23 cellular contexts compared by ENCODE assay signal in genomic region chr7:82713506-82713905, GRCh38.
A peak's percentile ranks its signal among the peaks of the same experiment; 100 is the strongest.
DNase-seq lines count a peak whose midpoint lies in the region; ATAC-seq, FAIRE-seq and TF ChIP-seq lines count a peak whose summit lies in the region.
"Had no signal": no experiment of that assay in that cellular context is flagged by ENCODE, and none has a peak within 500 bp of the region (broad histone marks: within the 10 kb centered on the region; RNA-seq: fewer than 3 reads in every experiment).

No MANE protein-coding gene starts in this region.

- H3K27me3 ChIP-seq in body of pancreas (no peaks in the 10 kb centered on the region), keratinocyte (ENCODE audit: control insufficient read depth, extremely low read depth, insufficient read depth, low read length) (no peaks in the 10 kb centered on the region), MM.1S (replicated peaks; ENCODE audit: insufficient read depth, low read length) (no peaks in the 10 kb centered on the region)
- H3K27me3 ChIP-seq: BE2C; BLaER1 treated with 17β-estradiol and CSF1 and Interleukin-3, amounts not matched to agents 10 nM and 100 nM had no signal

- H3K79me2 ChIP-seq in keratinocyte (ENCODE audit: control insufficient read depth, insufficient read depth, low read length) (no peaks in the 10 kb centered on the region), MM.1S (ENCODE audit: low read length) (no peaks in the 10 kb centered on the region)

- no peaks in the 10 kb centered on the region for H3K36me3 ChIP-seq in body of pancreas (replicated peaks in 1 of 2; ENCODE audit: insufficient read depth in 1 of 2, low read depth in 2 of 2)
- H3K36me3 ChIP-seq in keratinocyte (ENCODE audit: control insufficient read depth in 2 of 2, extremely low read depth in 1 of 2, insufficient read depth in 2 of 2, low read length in 2 of 2): no peaks in the 10 kb centered on the region
- H3K36me3 ChIP-seq in MM.1S (replicated peaks; ENCODE audit: insufficient read depth, low read length): no peaks in the 10 kb centered on the region
- H3K36me3 ChIP-seq: BE2C; BLaER1 treated with 17β-estradiol and CSF1 and Interleukin-3, amounts not matched to agents 10 nM and 100 nM; HAP-1 had no signal

- dilution Hi-C loops in keratinocyte (cut with MboI; ENCODE audit: extremely low pct_ligation_motif_present, low sequenced_read_pairs): no loop called here

- FAIRE-seq in keratinocyte (lab: Jason Lieb, UNC): peak; percentile 17
- FAIRE-seq: A549, GM12891, H54 had no signal

- H3K4me3 ChIP-seq in body of pancreas: no peak overlapping the region
- H3K4me3 ChIP-seq in keratinocyte (ENCODE audit: control insufficient read depth in 2 of 3, extremely low read depth in 1 of 3, insufficient read depth in 2 of 3, low read depth in 1 of 3, low read length in 3 of 3): no peak overlapping the region
- no peak overlapping the region for H3K4me3 ChIP-seq in MM.1S (ENCODE audit: low read length)
- H3K4me3 ChIP-seq: A549; BLaER1 treated with 17β-estradiol and CSF1 and Interleukin-3, amounts not matched to agents 10 nM and 100 nM; HAP-1 had no signal

- no peak overlapping the region for H2AFZ ChIP-seq in keratinocyte (ENCODE audit: control insufficient read depth, low read length)
- no peak overlapping the region for H2AFZ ChIP-seq in MM.1S (ENCODE audit: low read length)

- 15 to 36% methylated on average over 2 of the region's 2 CpGs for WGBS in body of pancreas, 2 donors

- H3K4me1 ChIP-seq in body of pancreas: peaks cover 8% of the 10 kb centered on the region
- peaks cover 3% of the 10 kb centered on the region for H3K4me1 ChIP-seq in keratinocyte (ENCODE audit: control insufficient read depth, extremely low read depth, insufficient read depth, low read length)
- 0 out of 2 replicates have a peak, but pooled peaks cover 7% of the 10 kb centered on the region for H3K4me1 ChIP-seq in MM.1S (ENCODE audit: low read length)
- H3K4me1 ChIP-seq: A549; BLaER1 treated with 17β-estradiol and CSF1 and Interleukin-3, amounts not matched to agents 10 nM and 100 nM; HAP-1 had no signal

- no peaks in the 10 kb centered on the region for H3K9me1 ChIP-seq in keratinocyte (ENCODE audit: control insufficient read depth, extremely low read depth, insufficient read depth, low read length)

- H3K27ac ChIP-seq in body of pancreas: no peak overlapping the region
- H3K27ac ChIP-seq in keratinocyte (ENCODE audit: control insufficient read depth, insufficient read depth, low read length): no peak overlapping the region
- no peak overlapping the region for H3K27ac ChIP-seq in MM.1S (ENCODE audit: low read length)
- H3K27ac ChIP-seq: A549; BLaER1 treated with 17β-estradiol and CSF1 and Interleukin-3, amounts not matched to agents 10 nM and 100 nM had no signal

- intact Hi-C loops in body of pancreas (cut with DNase I): no loop called here

- H3K4me2 ChIP-seq in keratinocyte (ENCODE audit: control insufficient read depth, extremely low read depth, insufficient read depth, low read depth, low read length) (no peak overlapping the region), MM.1S (ENCODE audit: low read depth, low read length) (no peak overlapping the region)
- H3K4me2 ChIP-seq: A549; BLaER1 treated with 17β-estradiol and CSF1 and Interleukin-3, amounts not matched to agents 10 nM and 100 nM had no signal

- TF ChIP-seq POLR2A in body of pancreas (IDR thresholded peaks at IDR 0.05): no peak

- H4K20me1 ChIP-seq in keratinocyte (ENCODE audit: control insufficient read depth, extremely low read depth, insufficient read depth, low read length) (no peaks in the 10 kb centered on the region), MM.1S (ENCODE audit: insufficient read depth, low read length) (no peaks in the 10 kb centered on the region)
- H4K20me1 ChIP-seq: BLaER1 treated with 17β-estradiol and CSF1 and Interleukin-3, amounts not matched to agents 10 nM and 100 nM had no signal

- no peaks in the 10 kb centered on the region for H3K9me2 ChIP-seq in MM.1S (replicated peaks; ENCODE audit: insufficient read depth, low read length)

- H3F3A ChIP-seq in MM.1S (ENCODE audit: insufficient read depth, low read length): no peaks in the 10 kb centered on the region

- DNase-seq in HT-29 (ENCODE audit: low spot score) (peak; percentile 43), body of pancreas (no peak), keratinocyte (ENCODE audit: low read depth, low spot score) (no peak), NK-92 (lab: John Stamatoyannopoulos, UW; ENCODE audit: unreplicated experiment) (no peak), medulla oblongata (ENCODE audit: extremely low spot score) (no peak), MM.1S (no peak)
- DNase-seq in activated T-cell treated with anti-CD3 and anti-CD28 coated beads, Interleukin-2, amount 50 U/mL, for 1 hour: no peak
- DNase-seq: 8988T; ACHN; AML-193; BE2C; CD4-positive, alpha-beta T cell; CD8-positive, alpha-beta memory T cell; DMS53; DMS79 treated with DMSO at 0.1 percent for 48 hours; GF-D8; GOT3; HFFc6 had no signal

- ATAC-seq in body of pancreas: peak; percentile 42
- ATAC-seq: A549 had no signal

- TF ChIP-seq CTCF in body of pancreas (IDR thresholded peaks at IDR 0.05) (no peak), keratinocyte (optimal IDR thresholded peaks at IDR 0.05 in 1 of 3, IDR thresholded peaks at IDR 0.05 in 1 of 3, conservative IDR thresholded peaks at IDR 0.05 in 1 of 3; ENCODE audit: extremely low read depth in 1 of 3, insufficient read depth in 2 of 3, low read length in 3 of 3) (no peak), MM.1S (IDR thresholded peaks at IDR 0.05; ENCODE audit: low read length) (no peak)

- H3K9me3 ChIP-seq in body of pancreas: no peaks in the 10 kb centered on the region
- no peaks in the 10 kb centered on the region for H3K9me3 ChIP-seq in keratinocyte (ENCODE audit: control insufficient read depth, low read depth, low read length)
- no peaks in the 10 kb centered on the region for H3K9me3 ChIP-seq in MM.1S (replicated peaks; ENCODE audit: insufficient read depth, low read length)
- H3K9me3 ChIP-seq: A549; BE2C; BLaER1 treated with 17β-estradiol and CSF1 and Interleukin-3, amounts not matched to agents 10 nM and 100 nM; HAP-1 had no signal

- H3K9ac ChIP-seq in keratinocyte (ENCODE audit: control insufficient read depth, extremely low read depth, insufficient read depth, low read length): no peak overlapping the region
- no peak overlapping the region for H3K9ac ChIP-seq in MM.1S (ENCODE audit: low read length)
- H3K9ac ChIP-seq: BLaER1 treated with 17β-estradiol and CSF1 and Interleukin-3, amounts not matched to agents 10 nM and 100 nM had no signal
